18 cellular contexts compared by ENCODE assay signal in genomic region chr3:119346076-119346496, GRCh38. TPM values are rescaled to one million over a fixed set of nuclear protein-coding genes. Genes with fewer than 3 reads are reported as not detected.
A peak's percentile ranks its signal among the peaks of the same experiment; 100 is the strongest.
DNase-seq lines count a peak whose midpoint lies in the region; ATAC-seq, FAIRE-seq and TF ChIP-seq lines count a peak whose summit lies in the region.
"Had no signal": no experiment of that assay in that cellular context is flagged by ENCODE, and none has a peak within 500 bp of the region (broad histone marks: within the 10 kb centered on the region; RNA-seq: fewer than 3 reads in every experiment).

No MANE protein-coding gene starts in this region.

- no peak for TF ChIP-seq EP300 in K562 (IDR thresholded peaks at IDR 0.05; ENCODE audit: low read length)
- no peak for TF ChIP-seq EP300 in tibial nerve (IDR thresholded peaks at IDR 0.05)

- H3K36me3 ChIP-seq in K562 (ENCODE audit: control insufficient read depth, insufficient read depth, low read length) (no peaks in the 10 kb centered on the region), lower lobe of right lung (no peaks in the 10 kb centered on the region), tibial nerve (no peaks in the 10 kb centered on the region)
- H3K36me3 ChIP-seq: uterus had no signal

- no peak overlapping the region for H3K4me2 ChIP-seq in K562 (ENCODE audit: insufficient read depth, low read length)
- H3K4me2 ChIP-seq: BLaER1 treated with 17β-estradiol and CSF1 and Interleukin-3, amounts not matched to agents 10 nM and 100 nM had no signal

- no peak for TF ChIP-seq POLR2A in K562 (conservative IDR thresholded peaks at IDR 0.05)
- TF ChIP-seq POLR2A in tibial nerve (IDR thresholded peaks at IDR 0.05) = no peak

- no TSS peak for BruUV-seq in K562 (replicated peaks; lab: Mats Ljungman, UMichigan)

- peak; percentile 35 for DNase-seq in LHCN-M2 (ENCODE audit: low read depth)
- no peak for DNase-seq in K562 (ENCODE audit: extremely low read depth in 1 of 4, low spot score in 3 of 4)
- DNase-seq in lower lobe of right lung = no peak
- DNase-seq in tibial nerve (ENCODE audit: low spot score in 2 of 2) = no peak
- DNase-seq in central memory CD4-positive, alpha-beta T cell = no peak
- DNase-seq: activated CD4-positive, alpha-beta T cell treated with anti-CD3 and anti-CD28 coated beads for 36 hours; activated naive CD8-positive, alpha-beta T cell treated with anti-CD3 and anti-CD28 coated beads, Interleukin-2, amount 50 U/mL, for 24 hours; erythroblast; GM23248; hippocampal formation; left cardiac atrium; NCI-H2107; stimulated activated CD4-positive, alpha-beta T cell treated with anti-CD3 and anti-CD28 coated beads, Interleukin-4, amount 100 ng/mL, for 24 hours; T-helper 1 cell; uterus had no signal

- H4K20me1 ChIP-seq in K562 (replicated peaks; ENCODE audit: control insufficient read depth, insufficient read depth, low read length) = no peaks in the 10 kb centered on the region

- intact Hi-C loops in K562 (cut with micrococcal nuclease) (no loop called here), lower lobe of right lung (cut with DNase I) (no loop called here)

- H3K79me2 ChIP-seq in K562 (ENCODE audit: control insufficient read depth, insufficient read depth, low read length) = no peaks in the 10 kb centered on the region

- no peaks in the 10 kb centered on the region for H3K4me1 ChIP-seq in K562 (replicated peaks in 1 of 2; ENCODE audit: control insufficient read depth in 2 of 2, insufficient read depth in 2 of 2, low read length in 2 of 2)
- peaks cover 64% of the 10 kb centered on the region for H3K4me1 ChIP-seq in lower lobe of right lung
- peaks cover 0 to 68% (median 16%) of the 10 kb centered on the region in 4 donors for H3K4me1 ChIP-seq in tibial nerve
- H3K4me1 ChIP-seq: uterus had no signal

- H3K4me3 ChIP-seq in K562 (no peak overlapping the region), lower lobe of right lung (no peak overlapping the region), tibial nerve (no peak overlapping the region)
- H3K4me3 ChIP-seq: BLaER1 treated with 17β-estradiol and CSF1 and Interleukin-3, amounts not matched to agents 10 nM and 100 nM; GM23248; uterus had no signal

- ATAC-seq in K562 (peak; percentile 48; the same call in 2 of the 3 replicates), lower lobe of right lung (peak; percentile 18 to 40), HG02840 (IDR thresholded peaks at IDR 0.05; ENCODE audit: low FRiP score, unreplicated experiment) (no peak), HG03196 (IDR thresholded peaks at IDR 0.05; ENCODE audit: unreplicated experiment) (no peak)
- ATAC-seq: activated CD4-positive, alpha-beta T cell treated with anti-CD3 and anti-CD28 coated beads for 36 hours; activated naive CD8-positive, alpha-beta T cell treated with anti-CD3 and anti-CD28 coated beads, Interleukin-2, amount 50 U/mL, for 24 hours; left cardiac atrium had no signal

- no peak overlapping the region for H2AFZ ChIP-seq in K562 (ENCODE audit: low read depth, low read length)
- H2AFZ ChIP-seq: GM23248 had no signal

- no peak for TF ChIP-seq CTCF in K562 (IDR thresholded peaks at IDR 0.05 in 2 of 3, conservative IDR thresholded peaks at IDR 0.05 in 1 of 3; ENCODE audit: insufficient read depth in 2 of 3, low read depth in 1 of 3, low read length in 3 of 3)
- TF ChIP-seq CTCF in lower lobe of right lung (IDR thresholded peaks at IDR 0.05) = no peak
- TF ChIP-seq CTCF in tibial nerve (IDR thresholded peaks at IDR 0.05) = no peak

- no peak for FAIRE-seq in K562 (lab: Jason Lieb, UNC)

- H3K9ac ChIP-seq in K562 (ENCODE audit: insufficient read depth in 1 of 2, low read depth in 2 of 2, low read length in 2 of 2) = no peak overlapping the region
- H3K9ac ChIP-seq: BLaER1 treated with 17β-estradiol and CSF1 and Interleukin-3, amounts not matched to agents 10 nM and 100 nM; GM23248 had no signal

- H3K9me3 ChIP-seq in K562 (replicated peaks; ENCODE audit: control insufficient read depth, insufficient read depth, low read depth, low read length) = no peaks in the 10 kb centered on the region
- no peaks in the 10 kb centered on the region for H3K9me3 ChIP-seq in lower lobe of right lung
- no peaks in the 10 kb centered on the region for H3K9me3 ChIP-seq in tibial nerve
- H3K9me3 ChIP-seq: BLaER1 treated with 17β-estradiol and CSF1 and Interleukin-3, amounts not matched to agents 10 nM and 100 nM; uterus had no signal

- in situ Hi-C loops in K562 (cut with MboI) = no loop called here

- CTCF ChIA-PET in K562 (lab: Yijun Ruan, JAX; ENCODE audit: low intra/inter-chr PET ratio) = no interaction called here

- WGBS in K562 (ENCODE audit: insufficient coverage, low coverage, missing lambda C conversion rate) = 0% methylated on average over 1 of the region's 1 CpG
- 25 to 43% methylated on average over 1 of the region's 1 CpG for WGBS in tibial nerve, 2 donors

- TF ChIP-seq RAD21 in K562 (CRISPR knock-in tag; conservative IDR thresholded peaks at IDR 0.05 in 1 of 2, IDR thresholded peaks at IDR 0.05 in 1 of 2) = no peak

- POLR2A ChIA-PET in K562 (lab: Yijun Ruan, JAX) = interaction anchor here (0.8 kb wide), 1 partner anchor 20 kb away, joined by 4 read pairs; no protein-coding TSS in a partner anchor

- H3K27me3 ChIP-seq in K562 (ENCODE audit: control insufficient read depth in 2 of 2, insufficient read depth in 2 of 2, low read length in 2 of 2) (peaks cover 3 to 26% of the 10 kb centered on the region in 2 experiments), lower lobe of right lung (ENCODE audit: low read depth) (no peaks in the 10 kb centered on the region), tibial nerve (no peaks in the 10 kb centered on the region)
- H3K27me3 ChIP-seq: BLaER1 treated with 17β-estradiol and CSF1 and Interleukin-3, amounts not matched to agents 10 nM and 100 nM; uterus had no signal

- no peaks in the 10 kb centered on the region for H3K9me1 ChIP-seq in K562 (ENCODE audit: control insufficient read depth, insufficient read depth, low read length)

- H3K27ac ChIP-seq in K562 (ENCODE audit: extremely low read depth, low read depth, low read length) (no peak overlapping the region), lower lobe of right lung (peak overlapping the region; percentile 56), tibial nerve (peak overlapping the region in 3 of 4 donors; percentile 8 to 69 (median 45))
- H3K27ac ChIP-seq: BLaER1 treated with 17β-estradiol and CSF1 and Interleukin-3, amounts not matched to agents 10 nM and 100 nM; GM23248 had no signal

TF ChIP-seq in K562, 482 proteins besides CTCF, POLR2A, EP300 and RAD21:
- TF ChIP-seq ZNF124 (CRISPR knock-in tag; IDR thresholded peaks at IDR 0.05) = no peak
- no peak for TF ChIP-seq ZNF311 (CRISPR knock-in tag; IDR thresholded peaks at IDR 0.05)
- no peak for TF ChIP-seq NFE2 (IDR thresholded peaks at IDR 0.05; ENCODE audit: low read depth)

RNA-seq across cellular contexts. Expression of gene ARHGAP31, which starts 51.9 kb away (rescaled TPM):
- total RNA-seq in LHCN-M2 (2014; rRNA removed) (7.7 and 8.3 TPM in 2 replicates), K562 (2014; rRNA removed) (not detected in 2 replicates), K562 (2014; rRNA removed; fragmentation: Illumina TruSeq; extraction: Trizol) (0.11 TPM in 1 of 2 replicates, not detected in the other), K562 (2015; rRNA removed; fragmentation: Illumina TruSeq; extraction: Trizol) (not detected in 2 replicates), K562 (2021) (0.13 and 0.38 TPM in 2 replicates), lower lobe of right lung (100 TPM), tibial nerve (10 to 100 TPM; 40.5 to 46.5 (median 44.4) TPM)
- 10.2 TPM for polyA plus RNA-seq in LHCN-M2 (2012)
- not detected in 2 replicates for total RNA-seq in K562 (2011; cell fraction: chromatin; rRNA removed; ENCODE audit: low replicate concordance)
- total RNA-seq in K562 (2011; cell fraction: nucleolus; rRNA removed) = under 0.01 TPM in 1 of 2 replicates, not detected in the other
- not detected in 2 replicates for total RNA-seq in K562 (2011; cell fraction: nucleoplasm; rRNA removed)
- polyA plus RNA-seq in K562 (2011; rRNA removed) (not detected in 2 replicates), K562 (2014; fragmentation: Illumina TruSeq; extraction: Trizol) (0.01 TPM in 1 of 2 replicates, not detected in the other), K562 (2014; fragmentation: Nextera tagmentation; extraction: Ambion mirVana) (under 1 TPM; under 0.01 to 0.01 TPM), K562 (2014; rRNA removed) (not detected in 2 replicates)
- 0.01 TPM in 2 replicates for polyA plus RNA-seq in K562 (2011; cell fraction: cytosol; rRNA removed)
- not detected in 2 replicates for polyA plus RNA-seq in K562 (2011; cell fraction: nucleus; rRNA removed)
- polyA plus RNA-seq in K562 (2012) = 0.03 and 0.08 TPM in 2 replicates
- 0.03 TPM in 1 of 2 replicates, not detected in the other for polyA minus RNA-seq in K562 (2011; rRNA and poly(A)+ RNA removed)
- polyA minus RNA-seq in K562 (2011; cell fraction: cytosol; rRNA and poly(A)+ RNA removed) = not detected in 2 replicates
- polyA minus RNA-seq in K562 (2011; cell fraction: nucleus; rRNA and poly(A)+ RNA removed) = not detected in 2 replicates

Comparison
In these comparisons a context has a peak if more than half of its experiments do, and no peak if none do; other contexts are left out.
1. ATAC-seq: peak in K562 (single experiment) and lower lobe of right lung (2 of 2); none in HG02840 (single experiment) and HG03196 (single experiment).